Comparison of ENCODE assay signal across 9 cellular contexts in genomic region chr11:17206448-17206847, GRCh38. TPM values are rescaled to one million over a fixed set of nuclear protein-coding genes. Genes with fewer than 3 reads are reported as not detected.
DNase-seq lines count a peak whose midpoint lies in the region; ATAC-seq, FAIRE-seq and TF ChIP-seq lines count a peak whose summit lies in the region.
"Had no signal": no experiment of that assay in that cellular context is flagged by ENCODE, and none has a peak within 500 bp of the region (broad histone marks: within the 10 kb centered on the region; RNA-seq: fewer than 3 reads in every experiment).

No MANE protein-coding gene starts in this region.

- no peak for ATAC-seq in heart left ventricle
- ATAC-seq in body of pancreas = no peak
- no peak for ATAC-seq in memory B cell (ENCODE audit: low read depth)
- no peak for ATAC-seq in GM18867 (IDR thresholded peaks at IDR 0.05; ENCODE audit: unreplicated experiment)

- peak overlapping the region; percentile 97 for H3K27ac Mint-ChIP-seq in memory B cell

- FAIRE-seq in RCC 7860 (lab: Jason Lieb, UNC) = no peak
- FAIRE-seq: G401.6 had no signal

- no peak for TF ChIP-seq POLR2A in heart left ventricle (IDR thresholded peaks at IDR 0.05)
- no peak for TF ChIP-seq POLR2A in body of pancreas (IDR thresholded peaks at IDR 0.05)
- no peak for TF ChIP-seq POLR2A in vagina (IDR thresholded peaks at IDR 0.05)

- H3K27me3 Mint-ChIP-seq in memory B cell = no peaks in the 10 kb centered on the region

- no peak for TF ChIP-seq CTCF in heart left ventricle (IDR thresholded peaks at IDR 0.05)
- no peak for TF ChIP-seq CTCF in body of pancreas (IDR thresholded peaks at IDR 0.05)
- no peak for TF ChIP-seq CTCF in vagina (IDR thresholded peaks at IDR 0.05)

- H3K27me3 ChIP-seq in heart left ventricle (no peaks in the 10 kb centered on the region), body of pancreas (no peaks in the 10 kb centered on the region), vagina (no peaks in the 10 kb centered on the region)

- H3K4me1 ChIP-seq in heart left ventricle = peaks cover 0 to 49% (median 30%) of the 10 kb centered on the region in 12 donors
- H3K4me1 ChIP-seq in body of pancreas = peaks cover 41% of the 10 kb centered on the region
- H3K4me1 ChIP-seq in vagina = peaks cover 35% of the 10 kb centered on the region

- 59 to 68% (median 63%) methylated on average over 3 of the region's 3 CpGs for WGBS in heart left ventricle, 4 donors
- WGBS in body of pancreas, 2 donors = 49 to 55% methylated on average over 3 of the region's 3 CpGs

- H3K4me1 Mint-ChIP-seq in memory B cell = peaks cover 29% of the 10 kb centered on the region

- peak overlapping the region; percentile 98 for H3K4me3 Mint-ChIP-seq in memory B cell

- no peak for DNase-seq in heart left ventricle
- DNase-seq in cardiac septum (ENCODE audit: low spot score) = no peak
- DNase-seq in body of pancreas = no peak
- DNase-seq in memory B cell (ENCODE audit: low spot score in 2 of 2) = no peak
- no peak for DNase-seq in vagina (ENCODE audit: extremely low spot score in 2 of 2)
- DNase-seq in OCI-M1 (lab: John Stamatoyannopoulos, UW) = no peak
- DNase-seq in RCC 7860 (ENCODE audit: low spot score) = no peak

- H3K4me3 ChIP-seq in heart left ventricle (peak overlapping the region in 11 of 12 donors; percentile 61 to 98 (median 91)), body of pancreas (no peak overlapping the region), vagina (peak overlapping the region in 1 of 2 donors; percentile 93)

- peaks cover 2% of the 10 kb centered on the region for H3K36me3 Mint-ChIP-seq in memory B cell

- H3K27ac ChIP-seq in heart left ventricle (peak overlapping the region in 8 of 12 donors; percentile 93 to 99 (median 96)), body of pancreas (peak overlapping the region in 3 of 4 donors; percentile 96 to 99 (median 98)), vagina (peak overlapping the region; percentile 96)

- H3K9me3 ChIP-seq in heart left ventricle = no peaks in the 10 kb centered on the region
- H3K9me3 ChIP-seq in body of pancreas = no peaks in the 10 kb centered on the region
- no peaks in the 10 kb centered on the region for H3K9me3 ChIP-seq in vagina

- no peaks in the 10 kb centered on the region for H3K9me3 Mint-ChIP-seq in memory B cell

- H3K36me3 ChIP-seq in heart left ventricle (peaks cover 0 to 21% (median 3%) of the 10 kb centered on the region in 9 donors), body of pancreas (replicated peaks in 1 of 2; ENCODE audit: insufficient read depth in 1 of 2, low read depth in 2 of 2) (no peaks in the 10 kb centered on the region), vagina (no peaks in the 10 kb centered on the region)

- intact Hi-C loops in heart left ventricle (cut with DNase I) = loop anchor here in 5 of 10 donors (5.0 to 10.0 kb wide), 8 partner anchors 49 to 146 kb away; partner anchors contain the start of genes RPS13 (in 2 of the 5), NCR3LG1 (in 1 of the 5) and NUCB2 (in 1 of the 5)
- intact Hi-C loops in cardiac septum (cut with DNase I) = loop anchor here (5.0 to 10.0 kb wide), 2 partner anchors 129 to 1362 kb away; partner anchors contain the start of gene RPS13
- intact Hi-C loops in body of pancreas (cut with DNase I) = no loop called here
- intact Hi-C loops in vagina (cut with DNase I) = loop anchor here (5.0 kb wide), 1 partner anchor 129 kb away; the partner anchor contains the start of gene RPS13

RNA-seq across cellular contexts. Expression of gene PIK3C2A, which starts 1.3 kb away (rescaled TPM):
- 10 to 100 TPM; 28.5 to 52.2 (median 34.9) TPM for total RNA-seq in heart left ventricle
- 10 to 100 TPM in 1 of 2 donors, 1 to 10 TPM in 1; 9.8 to 13.0 TPM for polyA plus RNA-seq in heart left ventricle
- total RNA-seq in cardiac septum = 34.1 TPM
- total RNA-seq in body of pancreas = 10 to 100 TPM; 21.4 to 40.0 TPM
- total RNA-seq in vagina = 52.1 TPM

Comparison
In these comparisons a context has a peak if more than half of its experiments do, and no peak if none do; other contexts are left out.
1. H3K4me3 ChIP-seq: peak in heart left ventricle (11 of 12); none in body of pancreas (0 of 2).
2. Peak in every context shown above with its lines, with median percentiles within 50 percentile points of each other: H3K27ac ChIP-seq.